In genomic region chr19:40928859-40929258, GRCh38 we compare ENCODE assay signal across 1 cellular context.
TF ChIP-seq lines count a peak whose summit lies in the region.

No MANE protein-coding gene starts in this region.

TF ChIP-seq in K562, 482 proteins besides CTCF, POLR2A, EP300 and RAD21 (continued from another document and continues in another):
- TF ChIP-seq ATF6 (CRISPR knock-in tag; IDR thresholded peaks at IDR 0.05) = no peak
- no peak for TF ChIP-seq ZKSCAN1 (IDR thresholded peaks at IDR 0.05; ENCODE audit: low read depth, low read length)
- no peak for TF ChIP-seq ZC3H8 (IDR thresholded peaks at IDR 0.05)
- TF ChIP-seq SMC3 (conservative IDR thresholded peaks at IDR 0.05; ENCODE audit: insufficient read depth, low read depth, low read length) = no peak
- TF ChIP-seq ARID3A (IDR thresholded peaks at IDR 0.05; ENCODE audit: borderline replicate concordance, low read depth, low read length) = no peak
- TF ChIP-seq CC2D1A (IDR thresholded peaks at IDR 0.05) = no peak
- no peak for TF ChIP-seq ZNF75A (CRISPR knock-in tag; IDR thresholded peaks at IDR 0.05)
- no peak for TF ChIP-seq HDAC8 (tag; IDR thresholded peaks at IDR 0.05)
- TF ChIP-seq HES1 (IDR thresholded peaks at IDR 0.05; ENCODE audit: low read depth) = no peak
- no peak for TF ChIP-seq NUFIP1 (IDR thresholded peaks at IDR 0.05; ENCODE audit: partially characterized antibody)
- TF ChIP-seq ARID4B (CRISPR knock-in tag; IDR thresholded peaks at IDR 0.05) = no peak
- TF ChIP-seq MTF1 (CRISPR knock-in tag; IDR thresholded peaks at IDR 0.05; ENCODE audit: borderline replicate concordance) = no peak
- TF ChIP-seq, protein P1, sequence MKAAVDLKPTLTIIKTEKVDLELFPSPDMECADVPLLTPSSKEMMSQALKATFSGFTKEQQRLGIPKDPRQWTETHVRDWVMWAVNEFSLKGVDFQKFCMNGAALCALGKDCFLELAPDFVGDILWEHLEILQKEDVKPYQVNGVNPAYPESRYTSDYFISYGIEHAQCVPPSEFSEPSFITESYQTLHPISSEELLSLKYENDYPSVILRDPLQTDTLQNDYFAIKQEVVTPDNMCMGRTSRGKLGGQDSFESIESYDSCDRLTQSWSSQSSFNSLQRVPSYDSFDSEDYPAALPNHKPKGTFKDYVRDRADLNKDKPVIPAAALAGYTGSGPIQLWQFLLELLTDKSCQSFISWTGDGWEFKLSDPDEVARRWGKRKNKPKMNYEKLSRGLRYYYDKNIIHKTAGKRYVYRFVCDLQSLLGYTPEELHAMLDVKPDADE (conservative IDR thresholded peaks at IDR 0.05; ENCODE audit: control insufficient read depth, low read depth, low read length) = no peak
- no peak for TF ChIP-seq ZNF146 (CRISPR knock-in tag; IDR thresholded peaks at IDR 0.05; ENCODE audit: unreplicated experiment)
- peak; percentile 82 for TF ChIP-seq ARID1B (IDR thresholded peaks at IDR 0.05)
- no peak for TF ChIP-seq KAT8 (IDR thresholded peaks at IDR 0.05; ENCODE audit: low read depth)
- no peak for TF ChIP-seq HCFC1 (IDR thresholded peaks at IDR 0.05; ENCODE audit: low read depth, low read length)
- TF ChIP-seq ZNF764 (CRISPR knock-in tag; IDR thresholded peaks at IDR 0.05; ENCODE audit: low read depth) = no peak
- no peak for TF ChIP-seq TAF1 (IDR thresholded peaks at IDR 0.05; ENCODE audit: control insufficient read depth, extremely low read depth, insufficient read depth, low read length, severe bottlenecking)
- no peak for TF ChIP-seq SRSF7 (optimal IDR thresholded peaks at IDR 0.05; ENCODE audit: low read depth, low read length)
- TF ChIP-seq ZNF584 (CRISPR knock-in tag; IDR thresholded peaks at IDR 0.05; ENCODE audit: low read depth) = no peak
- TF ChIP-seq, protein P2, sequence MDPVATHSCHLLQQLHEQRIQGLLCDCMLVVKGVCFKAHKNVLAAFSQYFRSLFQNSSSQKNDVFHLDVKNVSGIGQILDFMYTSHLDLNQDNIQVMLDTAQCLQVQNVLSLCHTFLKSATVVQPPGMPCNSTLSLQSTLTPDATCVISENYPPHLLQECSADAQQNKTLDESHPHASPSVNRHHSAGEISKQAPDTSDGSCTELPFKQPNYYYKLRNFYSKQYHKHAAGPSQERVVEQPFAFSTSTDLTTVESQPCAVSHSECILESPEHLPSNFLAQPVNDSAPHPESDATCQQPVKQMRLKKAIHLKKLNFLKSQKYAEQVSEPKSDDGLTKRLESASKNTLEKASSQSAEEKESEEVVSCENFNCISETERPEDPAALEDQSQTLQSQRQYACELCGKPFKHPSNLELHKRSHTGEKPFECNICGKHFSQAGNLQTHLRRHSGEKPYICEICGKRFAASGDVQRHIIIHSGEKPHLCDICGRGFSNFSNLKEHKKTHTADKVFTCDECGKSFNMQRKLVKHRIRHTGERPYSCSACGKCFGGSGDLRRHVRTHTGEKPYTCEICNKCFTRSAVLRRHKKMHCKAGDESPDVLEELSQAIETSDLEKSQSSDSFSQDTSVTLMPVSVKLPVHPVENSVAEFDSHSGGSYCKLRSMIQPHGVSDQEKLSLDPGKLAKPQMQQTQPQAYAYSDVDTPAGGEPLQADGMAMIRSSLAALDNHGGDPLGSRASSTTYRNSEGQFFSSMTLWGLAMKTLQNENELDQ (CRISPR knock-in tag; IDR thresholded peaks at IDR 0.05; ENCODE audit: borderline replicate concordance) = no peak
- no peak for TF ChIP-seq ELF2 (CRISPR knock-in tag; IDR thresholded peaks at IDR 0.05)
- 0 out of 2 replicates have a peak, but pooled peaks have one; percentile 19 for TF ChIP-seq L3MBTL2 (IDR thresholded peaks at IDR 0.05)
- TF ChIP-seq, protein P3, sequence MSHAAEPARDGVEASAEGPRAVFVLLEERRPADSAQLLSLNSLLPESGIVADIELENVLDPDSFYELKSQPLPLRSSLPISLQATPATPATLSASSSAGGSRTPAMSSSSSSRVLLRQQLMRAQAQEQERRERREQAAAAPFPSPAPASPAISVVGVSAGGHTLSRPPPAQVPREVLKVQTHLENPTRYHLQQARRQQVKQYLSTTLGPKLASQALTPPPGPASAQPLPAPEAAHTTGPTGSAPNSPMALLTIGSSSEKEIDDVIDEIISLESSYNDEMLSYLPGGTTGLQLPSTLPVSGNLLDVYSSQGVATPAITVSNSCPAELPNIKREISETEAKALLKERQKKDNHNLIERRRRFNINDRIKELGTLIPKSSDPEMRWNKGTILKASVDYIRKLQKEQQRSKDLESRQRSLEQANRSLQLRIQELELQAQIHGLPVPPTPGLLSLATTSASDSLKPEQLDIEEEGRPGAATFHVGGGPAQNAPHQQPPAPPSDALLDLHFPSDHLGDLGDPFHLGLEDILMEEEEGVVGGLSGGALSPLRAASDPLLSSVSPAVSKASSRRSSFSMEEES (CRISPR knock-in tag; IDR thresholded peaks at IDR 0.05) = no peak
- TF ChIP-seq, protein P4, sequence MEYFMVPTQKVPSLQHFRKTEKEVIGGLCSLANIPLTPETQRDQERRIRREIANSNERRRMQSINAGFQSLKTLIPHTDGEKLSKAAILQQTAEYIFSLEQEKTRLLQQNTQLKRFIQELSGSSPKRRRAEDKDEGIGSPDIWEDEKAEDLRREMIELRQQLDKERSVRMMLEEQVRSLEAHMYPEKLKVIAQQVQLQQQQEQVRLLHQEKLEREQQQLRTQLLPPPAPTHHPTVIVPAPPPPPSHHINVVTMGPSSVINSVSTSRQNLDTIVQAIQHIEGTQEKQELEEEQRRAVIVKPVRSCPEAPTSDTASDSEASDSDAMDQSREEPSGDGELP (CRISPR knock-in tag; IDR thresholded peaks at IDR 0.05; ENCODE audit: borderline replicate concordance) = no peak
- no peak for TF ChIP-seq ZNF830 (CRISPR knock-in tag; IDR thresholded peaks at IDR 0.05)
- TF ChIP-seq ZNF41 (CRISPR knock-in tag; conservative IDR thresholded peaks at IDR 0.05) = no peak
- TF ChIP-seq ETS2 (tag; IDR thresholded peaks at IDR 0.05; ENCODE audit: borderline replicate concordance, poor library complexity, severe bottlenecking) = no peak
- TF ChIP-seq SOX6 (IDR thresholded peaks at IDR 0.05) = peak; percentile 91
- no peak for TF ChIP-seq ZNF232 (CRISPR knock-in tag; IDR thresholded peaks at IDR 0.05)
- TF ChIP-seq, protein P5, sequence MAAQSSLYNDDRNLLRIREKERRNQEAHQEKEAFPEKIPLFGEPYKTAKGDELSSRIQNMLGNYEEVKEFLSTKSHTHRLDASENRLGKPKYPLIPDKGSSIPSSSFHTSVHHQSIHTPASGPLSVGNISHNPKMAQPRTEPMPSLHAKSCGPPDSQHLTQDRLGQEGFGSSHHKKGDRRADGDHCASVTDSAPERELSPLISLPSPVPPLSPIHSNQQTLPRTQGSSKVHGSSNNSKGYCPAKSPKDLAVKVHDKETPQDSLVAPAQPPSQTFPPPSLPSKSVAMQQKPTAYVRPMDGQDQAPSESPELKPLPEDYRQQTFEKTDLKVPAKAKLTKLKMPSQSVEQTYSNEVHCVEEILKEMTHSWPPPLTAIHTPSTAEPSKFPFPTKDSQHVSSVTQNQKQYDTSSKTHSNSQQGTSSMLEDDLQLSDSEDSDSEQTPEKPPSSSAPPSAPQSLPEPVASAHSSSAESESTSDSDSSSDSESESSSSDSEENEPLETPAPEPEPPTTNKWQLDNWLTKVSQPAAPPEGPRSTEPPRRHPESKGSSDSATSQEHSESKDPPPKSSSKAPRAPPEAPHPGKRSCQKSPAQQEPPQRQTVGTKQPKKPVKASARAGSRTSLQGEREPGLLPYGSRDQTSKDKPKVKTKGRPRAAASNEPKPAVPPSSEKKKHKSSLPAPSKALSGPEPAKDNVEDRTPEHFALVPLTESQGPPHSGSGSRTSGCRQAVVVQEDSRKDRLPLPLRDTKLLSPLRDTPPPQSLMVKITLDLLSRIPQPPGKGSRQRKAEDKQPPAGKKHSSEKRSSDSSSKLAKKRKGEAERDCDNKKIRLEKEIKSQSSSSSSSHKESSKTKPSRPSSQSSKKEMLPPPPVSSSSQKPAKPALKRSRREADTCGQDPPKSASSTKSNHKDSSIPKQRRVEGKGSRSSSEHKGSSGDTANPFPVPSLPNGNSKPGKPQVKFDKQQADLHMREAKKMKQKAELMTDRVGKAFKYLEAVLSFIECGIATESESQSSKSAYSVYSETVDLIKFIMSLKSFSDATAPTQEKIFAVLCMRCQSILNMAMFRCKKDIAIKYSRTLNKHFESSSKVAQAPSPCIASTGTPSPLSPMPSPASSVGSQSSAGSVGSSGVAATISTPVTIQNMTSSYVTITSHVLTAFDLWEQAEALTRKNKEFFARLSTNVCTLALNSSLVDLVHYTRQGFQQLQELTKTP (IDR thresholded peaks at IDR 0.05; ENCODE audit: low read depth in 1 of 2, partially characterized antibody in 2 of 2) = no peak
- TF ChIP-seq, protein P6, sequence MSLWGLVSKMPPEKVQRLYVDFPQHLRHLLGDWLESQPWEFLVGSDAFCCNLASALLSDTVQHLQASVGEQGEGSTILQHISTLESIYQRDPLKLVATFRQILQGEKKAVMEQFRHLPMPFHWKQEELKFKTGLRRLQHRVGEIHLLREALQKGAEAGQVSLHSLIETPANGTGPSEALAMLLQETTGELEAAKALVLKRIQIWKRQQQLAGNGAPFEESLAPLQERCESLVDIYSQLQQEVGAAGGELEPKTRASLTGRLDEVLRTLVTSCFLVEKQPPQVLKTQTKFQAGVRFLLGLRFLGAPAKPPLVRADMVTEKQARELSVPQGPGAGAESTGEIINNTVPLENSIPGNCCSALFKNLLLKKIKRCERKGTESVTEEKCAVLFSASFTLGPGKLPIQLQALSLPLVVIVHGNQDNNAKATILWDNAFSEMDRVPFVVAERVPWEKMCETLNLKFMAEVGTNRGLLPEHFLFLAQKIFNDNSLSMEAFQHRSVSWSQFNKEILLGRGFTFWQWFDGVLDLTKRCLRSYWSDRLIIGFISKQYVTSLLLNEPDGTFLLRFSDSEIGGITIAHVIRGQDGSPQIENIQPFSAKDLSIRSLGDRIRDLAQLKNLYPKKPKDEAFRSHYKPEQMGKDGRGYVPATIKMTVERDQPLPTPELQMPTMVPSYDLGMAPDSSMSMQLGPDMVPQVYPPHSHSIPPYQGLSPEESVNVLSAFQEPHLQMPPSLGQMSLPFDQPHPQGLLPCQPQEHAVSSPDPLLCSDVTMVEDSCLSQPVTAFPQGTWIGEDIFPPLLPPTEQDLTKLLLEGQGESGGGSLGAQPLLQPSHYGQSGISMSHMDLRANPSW (CRISPR knock-in tag; IDR thresholded peaks at IDR 0.05) = no peak
- TF ChIP-seq SIN3B (IDR thresholded peaks at IDR 0.05; ENCODE audit: low read depth) = no peak
- TF ChIP-seq ARHGAP35 (IDR thresholded peaks at IDR 0.05; ENCODE audit: partially characterized antibody) = no peak
- 0 out of 2 replicates have a peak, but pooled peaks have one; percentile 37 for TF ChIP-seq NCOR1 (IDR thresholded peaks at IDR 0.05)
- TF ChIP-seq MTA2 (IDR thresholded peaks at IDR 0.05; ENCODE audit: low read depth) = peak; percentile 55; the same call in 1 of the 2 replicates
- no peak for TF ChIP-seq TARDBP (IDR thresholded peaks at IDR 0.05)
- TF ChIP-seq RFX1 (IDR thresholded peaks at IDR 0.05) = no peak
- TF ChIP-seq ZNF436 (CRISPR knock-in tag; IDR thresholded peaks at IDR 0.05) = no peak
- no peak for TF ChIP-seq FOXA3 (CRISPR knock-in tag; conservative IDR thresholded peaks at IDR 0.05 in 1 of 2, IDR thresholded peaks at IDR 0.05 in 1 of 2)
